Comparison of ENCODE assay signal across 8 cellular contexts in genomic region chr11:117819096-117820040, GRCh38. TPM values are rescaled to one million over a fixed set of nuclear protein-coding genes. Genes with fewer than 3 reads are reported as not detected.
DNase-seq lines count a peak whose midpoint lies in the region; ATAC-seq and TF ChIP-seq lines count a peak whose summit lies in the region.

No MANE protein-coding gene starts in this region.

- H3K79me2 ChIP-seq in hepatocyte = no peaks in the 10 kb centered on the region

- TF ChIP-seq CTCF in GM12872 (IDR thresholded peaks at IDR 0.05; ENCODE audit: insufficient read depth, low read depth, low read length) (peak; percentile 78), hepatocyte (IDR thresholded peaks at IDR 0.05; ENCODE audit: poor library complexity) (peak; percentile 88)

- no peaks in the 10 kb centered on the region for H3K9me3 Mint-ChIP-seq in activated naive CD8-positive, alpha-beta T cell (ENCODE audit: low read depth)

- H3K27me3 Mint-ChIP-seq in activated naive CD8-positive, alpha-beta T cell = no peaks in the 10 kb centered on the region

- DNase-seq in AG08396 (ENCODE audit: low spot score) = peak; percentile 73
- DNase-seq in NCI-H2196 treated with DMSO at 0.1 percent for 48 hours (lab: John Stamatoyannopoulos, UW; ENCODE audit: unreplicated experiment) = peak; percentile 72
- DNase-seq in hepatocyte (ENCODE audit: low spot score) = peak; percentile 90

- no peaks in the 10 kb centered on the region for H3K9me2 ChIP-seq in hepatocyte (replicated peaks; ENCODE audit: insufficient read depth)

- no peak for ATAC-seq in GM18909 (IDR thresholded peaks at IDR 0.05; ENCODE audit: poor library complexity, unreplicated experiment)
- no peak for ATAC-seq in GM21367 (IDR thresholded peaks at IDR 0.05; ENCODE audit: unreplicated experiment)

- H3K4me1 ChIP-seq in hepatocyte (ENCODE audit: insufficient read depth) (peaks cover 48% of the 10 kb centered on the region), subcutaneous abdominal adipose tissue (ENCODE audit: control insufficient read depth in 5 of 5, insufficient read depth in 5 of 5, low read length in 5 of 5) (peaks cover 6 to 60% (median 55%) of the 10 kb centered on the region in 5 donors)

- H3K9me3 ChIP-seq in hepatocyte (ENCODE audit: low read depth) (no peaks in the 10 kb centered on the region), subcutaneous abdominal adipose tissue (ENCODE audit: control insufficient read depth in 5 of 5, low read length in 5 of 5) (no peaks in the 10 kb centered on the region)

- no peak overlapping the region for H3K4me3 Mint-ChIP-seq in activated naive CD8-positive, alpha-beta T cell

- peaks cover 69% of the 10 kb centered on the region for H3K4me1 Mint-ChIP-seq in activated naive CD8-positive, alpha-beta T cell (ENCODE audit: low read depth)

- 64% methylated on average over 10 of the region's 10 CpGs for WGBS in hepatocyte (ENCODE audit: low lambda C conversion rate, missing lambda C conversion rate)

- peak overlapping the region; percentile 94 for H3K27ac Mint-ChIP-seq in activated naive CD8-positive, alpha-beta T cell

- H3K27ac ChIP-seq in hepatocyte = peak overlapping the region; percentile 39
- peak overlapping the region; percentile 39 for H3K27ac ChIP-seq in subcutaneous abdominal adipose tissue (ENCODE audit: low read depth, low read length)

- H3K4me2 ChIP-seq in hepatocyte = no peak overlapping the region

- H3K4me3 ChIP-seq in hepatocyte (no peak overlapping the region), subcutaneous abdominal adipose tissue (ENCODE audit: low read depth in 1 of 5, low read length in 5 of 5) (no peak overlapping the region)

- no peak overlapping the region for H3K9ac ChIP-seq in subcutaneous abdominal adipose tissue (ENCODE audit: low read length in 5 of 5)

- no peak overlapping the region for H2AFZ ChIP-seq in hepatocyte

- H3K36me3 ChIP-seq in hepatocyte (replicated peaks; ENCODE audit: insufficient read depth, low read depth) (no peaks in the 10 kb centered on the region), subcutaneous abdominal adipose tissue (ENCODE audit: control insufficient read depth in 5 of 5, insufficient read depth in 5 of 5, low read length in 5 of 5) (no peaks in the 10 kb centered on the region)

- H4K20me1 ChIP-seq in hepatocyte (ENCODE audit: insufficient read depth, poor library complexity, severe bottlenecking) = no peaks in the 10 kb centered on the region

- H3K27me3 ChIP-seq in hepatocyte (no peaks in the 10 kb centered on the region), subcutaneous abdominal adipose tissue (ENCODE audit: control insufficient read depth in 5 of 5, insufficient read depth in 4 of 5, low read length in 5 of 5) (peaks cover 0 to 16% (median 0%) of the 10 kb centered on the region in 5 donors)

- no peaks in the 10 kb centered on the region for H3K36me3 Mint-ChIP-seq in activated naive CD8-positive, alpha-beta T cell

RNA-seq across cellular contexts. Expression of gene FXYD2, which starts 5.2 kb away (rescaled TPM):
- 72.7 and 100 TPM in 2 replicates for total RNA-seq in hepatocyte
- 93.8 and 97.7 TPM in 2 replicates for polyA plus RNA-seq in hepatocyte

RNA-seq across cellular contexts. Expression of gene DSCAML1, which starts 22.4 kb away (rescaled TPM):
- total RNA-seq in hepatocyte = 2.6 and 3.2 TPM in 2 replicates
- polyA plus RNA-seq in hepatocyte = 0.46 and 1.1 TPM in 2 replicates

RNA-seq across cellular contexts. Expression of gene FXYD6, which starts 57.1 kb away (rescaled TPM):
- 19.5 and 28.3 TPM in 2 replicates for total RNA-seq in hepatocyte
- 56.9 and 68.2 TPM in 2 replicates for polyA plus RNA-seq in hepatocyte
